In genomic region chr14:21066882-21067502, GRCh38 we compare ENCODE assay signal across 11 cellular contexts.
DNase-seq lines count a peak whose midpoint lies in the region; ATAC-seq and TF ChIP-seq lines count a peak whose summit lies in the region.
"Had no signal": no experiment of that assay in that cellular context is flagged by ENCODE, and none has a peak within 500 bp of the region (broad histone marks: within the 10 kb centered on the region; RNA-seq: fewer than 3 reads in every experiment).

No MANE protein-coding gene starts in this region.

- H3K4me3 ChIP-seq in HEK293 (ENCODE audit: low read depth, low read length): no peak overlapping the region
- H3K4me3 ChIP-seq: right lobe of liver had no signal

- no peaks in the 10 kb centered on the region for H3K36me3 ChIP-seq in HEK293 (ENCODE audit: control insufficient read depth in 2 of 2, insufficient read depth in 1 of 2, low read length in 2 of 2)
- H3K36me3 ChIP-seq: right lobe of liver had no signal

- DNase-seq in DMS153 treated with DMSO at 0.1 percent for 48 hours (lab: John Stamatoyannopoulos, UW; ENCODE audit: unreplicated experiment) (peak; percentile 14), RKO (ENCODE audit: low spot score) (peak; percentile 57), iPS-NIHi7 (ENCODE audit: extremely low spot score) (peak; percentile 35), foreskin melanocyte (no peak), inferior parietal cortex (ENCODE audit: extremely low spot score) (no peak)
- no peak for DNase-seq in effector CD4-positive, alpha-beta T cell
- DNase-seq: hippocampal formation; stimulated activated naive CD8-positive, alpha-beta T cell treated with anti-CD3 and anti-CD28 coated beads, Interleukin-15, amount 100 ng/mL, for 72 hours had no signal

- no peak for TF ChIP-seq CTCF in HEK293 (tag by site-specific recombination; IDR thresholded peaks at IDR 0.05)

- no peak overlapping the region for H3K27ac ChIP-seq in HEK293 (ENCODE audit: extremely low read depth, low read depth, low read length)
- H3K27ac ChIP-seq: right lobe of liver had no signal

- ATAC-seq in HG02678 (IDR thresholded peaks at IDR 0.05; ENCODE audit: unreplicated experiment): no peak
- ATAC-seq: right lobe of liver; stimulated activated naive CD8-positive, alpha-beta T cell treated with anti-CD3 and anti-CD28 coated beads, Interleukin-15, amount 100 ng/mL, for 72 hours had no signal

- no peaks in the 10 kb centered on the region for H3K9me3 ChIP-seq in HEK293 (ENCODE audit: control insufficient read depth, insufficient read depth, low read depth, low read length)
- H3K9me3 ChIP-seq: right lobe of liver had no signal

- POLR2A ChIA-PET in HEK293 (lab: Yijun Ruan, JAX): no interaction called here

- peaks cover 13% of the 10 kb centered on the region for H3K4me1 ChIP-seq in HEK293 (ENCODE audit: control insufficient read depth, insufficient read depth, low read length)

- CTCF ChIA-PET in HEK293 (lab: Yijun Ruan, JAX): interaction anchor here (0.6 to 5.0 kb wide), 14 partner anchors 10 to 193 kb away, joined by 3 to 131 read pairs (median 4); partner anchors contain the start of gene TMEM253

TF ChIP-seq in HEK293, 187 proteins besides CTCF, POLR2A, EP300 and RAD21:
- no peak for TF ChIP-seq ZNF280C (tag by site-specific recombination; IDR thresholded peaks at IDR 0.05)
- TF ChIP-seq SCRT2 (tag by site-specific recombination; IDR thresholded peaks at IDR 0.05): 0 out of 2 replicates have a peak, but pooled peaks have one; percentile 11
- TF ChIP-seq FEZF1 (tag by site-specific recombination; IDR thresholded peaks at IDR 0.05): no peak
- no peak for TF ChIP-seq PRDM2 (tag by site-specific recombination; IDR thresholded peaks at IDR 0.05; ENCODE audit: borderline replicate concordance)
- TF ChIP-seq ZNF146 (tag by site-specific recombination; IDR thresholded peaks at IDR 0.05): no peak
- no peak for TF ChIP-seq ZNF677 (tag by site-specific recombination; IDR thresholded peaks at IDR 0.05)
- no peak for TF ChIP-seq ZNF521 (tag by site-specific recombination; IDR thresholded peaks at IDR 0.05)
- no peak for TF ChIP-seq ZNF148 (tag by site-specific recombination; IDR thresholded peaks at IDR 0.05; ENCODE audit: borderline replicate concordance)
- TF ChIP-seq ZFP41 (tag by site-specific recombination; IDR thresholded peaks at IDR 0.05; ENCODE audit: borderline replicate concordance): no peak
- no peak for TF ChIP-seq ZBTB26 (tag by site-specific recombination; optimal IDR thresholded peaks at IDR 0.05)
- no peak for TF ChIP-seq ZNF704 (tag by site-specific recombination; IDR thresholded peaks at IDR 0.05)
- peak; percentile 41 for TF ChIP-seq ZNF654 (tag by site-specific recombination; IDR thresholded peaks at IDR 0.05; ENCODE audit: low read depth)

Comparison
In these comparisons a context has a peak if more than half of its experiments do, and no peak if none do; other contexts are left out.
1. DNase-seq: peak in DMS153 treated with DMSO at 0.1 percent for 48 hours (single experiment), RKO (single experiment) and iPS-NIHi7 (single experiment); none in effector CD4-positive, alpha-beta T cell (single experiment), foreskin melanocyte (single experiment) and inferior parietal cortex (single experiment).